In the genomic region with DNA sequence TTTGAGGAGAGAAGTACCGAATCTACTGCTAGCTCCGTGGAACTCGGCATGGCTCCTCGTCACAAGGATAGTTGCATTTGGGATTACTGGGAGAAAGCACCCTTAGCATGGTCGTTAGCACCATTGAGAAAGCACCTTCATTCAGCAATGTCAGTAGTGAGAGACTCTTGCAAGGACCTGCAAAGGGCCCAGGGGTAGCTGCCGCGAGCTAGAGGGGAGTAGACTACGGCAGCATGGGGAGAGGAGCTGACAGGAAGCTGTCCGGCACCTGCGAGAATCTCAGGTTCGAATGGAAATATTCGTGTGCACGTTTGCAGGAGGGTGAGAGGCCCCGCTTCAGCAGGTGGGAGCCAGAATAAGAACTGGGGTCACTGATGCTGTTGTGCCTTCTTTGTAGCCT, we compare ENCODE assay signal across 17 cellular contexts. TPM values are rescaled to one million over a fixed set of nuclear protein-coding genes. Genes with fewer than 3 reads are reported as not detected.
A peak's percentile ranks its signal among the peaks of the same experiment; 100 is the strongest.
DNase-seq lines count a peak whose midpoint lies in the region; ATAC-seq and TF ChIP-seq lines count a peak whose summit lies in the region.
"Had no signal": no experiment of that assay in that cellular context is flagged by ENCODE, and none has a peak within 500 bp of the region (broad histone marks: within the 10 kb centered on the region; RNA-seq: fewer than 3 reads in every experiment).

No MANE protein-coding gene starts in this region.

- TF ChIP-seq CTCF in GM23338 (conservative IDR thresholded peaks at IDR 0.05; ENCODE audit: low read depth in 2 of 2) = no peak
- TF ChIP-seq CTCF in NB4 (IDR thresholded peaks at IDR 0.05; ENCODE audit: low read depth, low read length) = no peak
- no peak for TF ChIP-seq CTCF in uterus (IDR thresholded peaks at IDR 0.05)
- TF ChIP-seq CTCF in osteocyte (IDR thresholded peaks at IDR 0.05) = no peak

- H3K4me1 Mint-ChIP-seq in GM23338 (peaks cover 5% of the 10 kb centered on the region; the same call in 1 of the 3 replicates), osteocyte (ENCODE audit: unreplicated experiment) (peaks cover 4% of the 10 kb centered on the region)

- H3K27me3 Mint-ChIP-seq in GM23338 (ENCODE audit: insufficient read depth, low read depth, poor library complexity) (peaks cover 3% of the 10 kb centered on the region), osteocyte (ENCODE audit: unreplicated experiment) (no peaks in the 10 kb centered on the region)

- H3K36me3 ChIP-seq in BLaER1 treated with 17β-estradiol and CSF1 and Interleukin-3, amounts not matched to agents 10 nM and 100 nM = no peaks in the 10 kb centered on the region
- H3K36me3 ChIP-seq in GM23338 (ENCODE audit: insufficient read depth) = no peaks in the 10 kb centered on the region
- no peaks in the 10 kb centered on the region for H3K36me3 ChIP-seq in HAP-1 (replicated peaks)
- H3K36me3 ChIP-seq in uterus = no peaks in the 10 kb centered on the region

- peaks cover 58 to 74% (median 67%) of the 10 kb centered on the region in 10 experiments for H3K4me1 ChIP-seq in BLaER1 treated with 17β-estradiol and CSF1 and Interleukin-3, amounts not matched to agents 10 nM and 100 nM
- H3K4me1 ChIP-seq in GM23338 (ENCODE audit: insufficient read depth) (no peaks in the 10 kb centered on the region), HAP-1 (no peaks in the 10 kb centered on the region), uterus (no peaks in the 10 kb centered on the region)

- H3K4me3 ChIP-seq in BLaER1 treated with 17β-estradiol and CSF1 and Interleukin-3, amounts not matched to agents 10 nM and 100 nM = peak overlapping the region in 7 of 10 experiments; percentile 44 to 57 (median 49); a peak in 8 of 20 replicates
- H3K4me3 ChIP-seq in GM23338 = no peak overlapping the region
- no peak overlapping the region for H3K4me3 ChIP-seq in NB4 (ENCODE audit: low read depth, low read length)
- H3K4me3 ChIP-seq in HAP-1 = no peak overlapping the region
- H3K4me3 ChIP-seq in uterus = no peak overlapping the region
- H3K4me3 ChIP-seq: PC-9 had no signal

- no peak overlapping the region; the same call in 1 of the 2 replicates for H3K27ac Mint-ChIP-seq in GM23338
- no peak overlapping the region for H3K27ac Mint-ChIP-seq in osteocyte (ENCODE audit: unreplicated experiment)
- H3K27ac Mint-ChIP-seq: T-helper 2 cell treated with Interferon-gamma antibody and Interleukin-4, amounts not matched to agents 5 μg/mL and 100 μg/mL, for 36 hours had no signal

- peaks cover 14 to 33% (median 29%) of the 10 kb centered on the region in 11 experiments for H3K9me3 ChIP-seq in BLaER1 treated with 17β-estradiol and CSF1 and Interleukin-3, amounts not matched to agents 10 nM and 100 nM (replicated peaks in 1 of 11)
- H3K9me3 ChIP-seq in HAP-1 = no peaks in the 10 kb centered on the region
- H3K9me3 ChIP-seq in uterus = no peaks in the 10 kb centered on the region

- peak overlapping the region; percentile 68 to 85 (median 81); a peak in 21 of 22 replicates for H3K9ac ChIP-seq in BLaER1 treated with 17β-estradiol and CSF1 and Interleukin-3, amounts not matched to agents 10 nM and 100 nM

- intact Hi-C loops in uterus (cut with DNase I; ENCODE audit: low total_unique reads) = no loop called here

- H3K9me3 Mint-ChIP-seq in GM23338 (no peaks in the 10 kb centered on the region), osteocyte (ENCODE audit: unreplicated experiment) (no peaks in the 10 kb centered on the region)
- H3K9me3 Mint-ChIP-seq: T-helper 2 cell treated with Interferon-gamma antibody and Interleukin-4, amounts not matched to agents 5 μg/mL and 100 μg/mL, for 36 hours had no signal

- in situ Hi-C loops in HAP-1 (cut with MboI; ENCODE audit: low sequenced_read_pairs) = loop anchor here (10.0 kb wide), 2 partner anchors 82 to 372 kb away; no protein-coding TSS in a partner anchor

- peak overlapping the region; percentile 71 to 97 (median 93); a peak in 21 of 22 replicates for H3K27ac ChIP-seq in BLaER1 treated with 17β-estradiol and CSF1 and Interleukin-3, amounts not matched to agents 10 nM and 100 nM
- H3K27ac ChIP-seq in GM23338 (ENCODE audit: low read depth) (no peak overlapping the region), uterus (no peak overlapping the region)
- H3K27ac ChIP-seq: PC-9 had no signal

- H4K20me1 ChIP-seq in BLaER1 treated with 17β-estradiol and CSF1 and Interleukin-3, amounts not matched to agents 10 nM and 100 nM = no peaks in the 10 kb centered on the region
- H4K20me1 ChIP-seq in GM23338 (replicated peaks; ENCODE audit: insufficient read depth) = no peaks in the 10 kb centered on the region

- H3K9me2 ChIP-seq in GM23338 (ENCODE audit: insufficient read depth) = no peaks in the 10 kb centered on the region

- TF ChIP-seq POLR2A in GM18526 (IDR thresholded peaks at IDR 0.05; ENCODE audit: extremely low read depth, insufficient read length) (peak; percentile 30), NB4 (IDR thresholded peaks at IDR 0.05; ENCODE audit: extremely low read depth, insufficient read length) (no peak), uterus (IDR thresholded peaks at IDR 0.05) (no peak)

- peak overlapping the region; percentile 80 for H2AFZ ChIP-seq in GM23338
- H2AFZ ChIP-seq: PC-9 had no signal

- no peaks in the 10 kb centered on the region for H3K79me2 ChIP-seq in GM23338 (replicated peaks; ENCODE audit: insufficient read depth)

- peak overlapping the region; percentile 78 to 96 (median 89) for H3K4me2 ChIP-seq in BLaER1 treated with 17β-estradiol and CSF1 and Interleukin-3, amounts not matched to agents 10 nM and 100 nM
- H3K4me2 ChIP-seq in GM23338 = no peak overlapping the region
- H3K4me2 ChIP-seq: PC-9 had no signal

- no peaks in the 10 kb centered on the region for H3K27me3 ChIP-seq in BLaER1 treated with 17β-estradiol and CSF1 and Interleukin-3, amounts not matched to agents 10 nM and 100 nM
- H3K27me3 ChIP-seq in GM23338 (ENCODE audit: insufficient read depth) (no peaks in the 10 kb centered on the region), HAP-1 (ENCODE audit: low read depth) (no peaks in the 10 kb centered on the region), uterus (no peaks in the 10 kb centered on the region)

- H3K4me3 Mint-ChIP-seq in GM23338 (no peak overlapping the region), osteocyte (ENCODE audit: unreplicated experiment) (no peak overlapping the region)

- DNase-seq in GM23338 (ENCODE audit: low spot score) (no peak), NB4 (ENCODE audit: low read depth) (peak; percentile 20), HAP-1 (ENCODE audit: low spot score in 2 of 2) (no peak), LoVo (ENCODE audit: low spot score) (no peak), uterus (no peak), osteocyte (ENCODE audit: extremely low spot score, unreplicated experiment) (no peak)
- DNase-seq: activated CD8-positive, alpha-beta T cell treated with anti-CD3 and anti-CD28 coated beads, Interleukin-2, amount 10 ng/mL, durations not matched to agents 7 days and 5 days; activated naive CD4-positive, alpha-beta T cell treated with anti-CD3 and anti-CD28 coated beads, Interleukin-2, amount 50 U/mL, for 16 hours; DMS79; mesendoderm; MV-4-11; PC-9; stimulated activated naive CD4-positive, alpha-beta T cell had no signal

- ATAC-seq in GM23338 = no peak
- ATAC-seq: activated CD8-positive, alpha-beta T cell treated with anti-CD3 and anti-CD28 coated beads, Interleukin-2, amount 10 ng/mL, durations not matched to agents 7 days and 5 days had no signal

- H3K36me3 Mint-ChIP-seq in GM23338 (ENCODE audit: low read depth) (no peaks in the 10 kb centered on the region; the same call in 2 of the 3 replicates), osteocyte (ENCODE audit: unreplicated experiment) (no peaks in the 10 kb centered on the region)

- H3F3A ChIP-seq in GM23338 (replicated peaks; ENCODE audit: low read depth) = no peaks in the 10 kb centered on the region

TF ChIP-seq in GM23338, 12 proteins besides CTCF, POLR2A, EP300 and RAD21 (continues in another document):
- TF ChIP-seq, protein P1, sequence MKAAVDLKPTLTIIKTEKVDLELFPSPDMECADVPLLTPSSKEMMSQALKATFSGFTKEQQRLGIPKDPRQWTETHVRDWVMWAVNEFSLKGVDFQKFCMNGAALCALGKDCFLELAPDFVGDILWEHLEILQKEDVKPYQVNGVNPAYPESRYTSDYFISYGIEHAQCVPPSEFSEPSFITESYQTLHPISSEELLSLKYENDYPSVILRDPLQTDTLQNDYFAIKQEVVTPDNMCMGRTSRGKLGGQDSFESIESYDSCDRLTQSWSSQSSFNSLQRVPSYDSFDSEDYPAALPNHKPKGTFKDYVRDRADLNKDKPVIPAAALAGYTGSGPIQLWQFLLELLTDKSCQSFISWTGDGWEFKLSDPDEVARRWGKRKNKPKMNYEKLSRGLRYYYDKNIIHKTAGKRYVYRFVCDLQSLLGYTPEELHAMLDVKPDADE (IDR thresholded peaks at IDR 0.05) = no peak
- TF ChIP-seq ZNF114 (CRISPR knock-in tag; IDR thresholded peaks at IDR 0.05) (no peak), STAT1 (IDR thresholded peaks at IDR 0.05; ENCODE audit: unreplicated experiment) (no peak), JUNB (IDR thresholded peaks at IDR 0.05; ENCODE audit: unreplicated experiment) (no peak), POLR2AphosphoS5 (IDR thresholded peaks at IDR 0.05; ENCODE audit: low read depth) (no peak), ZNF331 (CRISPR knock-in tag; IDR thresholded peaks at IDR 0.05; ENCODE audit: low read depth) (no peak), EZH2phosphoT487 (IDR thresholded peaks at IDR 0.05; ENCODE audit: unreplicated experiment) (no peak)

RNA-seq across cellular contexts. Expression of a gene that starts 20.2 kb away (rescaled TPM):
- 0.14 TPM in 1 of 2 replicates, not detected in the other for total RNA-seq in GM23338 (2014; rRNA removed; shearing (Covaris generic))
- polyA plus RNA-seq in GM23338 (2016; fragmentation: Nextera tagmentation; extraction: Ambion mirVana) = 0.10 TPM in 1 of 2 replicates, not detected in the other
- total RNA-seq in uterus (1 to 10 TPM in 1 of 4 donors, not detected in 3; 2.0 TPM), osteocyte (not detected in 2 replicates)
- total RNA-seq: PC-9 had no signal
- polyA plus RNA-seq: AG04450 had no signal

RNA-seq across cellular contexts. Expression of a gene that starts 42.0 kb away (rescaled TPM):
- 0.07 TPM in 1 of 2 replicates, not detected in the other for total RNA-seq in GM23338 (2014; rRNA removed; shearing (Covaris generic))
- not detected in 2 replicates for polyA plus RNA-seq in GM23338 (2016; fragmentation: Nextera tagmentation; extraction: Ambion mirVana)
- total RNA-seq in uterus (10 to 100 TPM in 3 of 4 donors, 1 to 10 TPM in 1; 6.1 to 32.3 (median 20.4) TPM), osteocyte (0.42 and 0.48 TPM in 2 replicates)

Comparison
In these comparisons a context has a peak if more than half of its experiments do, and no peak if none do; other contexts are left out.
1. H3K27ac ChIP-seq: peak in BLaER1 treated with 17β-estradiol and CSF1 and Interleukin-3, amounts not matched to agents 10 nM and 100 nM (11 of 11); none in GM23338 (single experiment) and uterus (0 of 2).
2. H3K4me3 ChIP-seq: peak in BLaER1 treated with 17β-estradiol and CSF1 and Interleukin-3, amounts not matched to agents 10 nM and 100 nM (7 of 10); none in GM23338 (single experiment), NB4 (single experiment), HAP-1 (single experiment) and uterus (0 of 2).